29 cellular contexts compared by ENCODE assay signal in the genomic region with DNA sequence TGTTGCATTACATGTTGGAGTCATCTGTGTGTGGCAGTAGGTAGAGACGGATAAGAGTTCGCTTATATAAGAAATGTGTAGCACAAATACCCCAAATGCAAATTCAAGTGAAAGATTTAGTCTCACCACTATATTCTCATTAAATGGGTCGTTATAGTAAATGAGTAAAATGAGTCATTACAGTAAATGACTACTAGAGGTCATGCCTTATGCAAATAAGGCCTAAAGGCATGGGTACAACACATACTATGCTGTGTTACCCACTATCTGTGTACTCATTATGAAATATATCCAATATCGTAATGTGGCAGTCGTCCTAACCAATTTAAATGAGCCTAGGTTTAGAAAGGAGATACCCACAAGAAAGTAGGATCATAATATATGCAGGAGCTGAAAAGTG.
"Had no signal": no experiment of that assay in that cellular context is flagged by ENCODE, and none has a peak within 500 bp of the region (broad histone marks: within the 10 kb centered on the region; RNA-seq: fewer than 3 reads in every experiment).

No MANE protein-coding gene starts in this region.

- H3K27ac ChIP-seq: neural progenitor cell, ovary, parathyroid adenoma, psoas muscle, right lobe of liver, sigmoid colon, suprapubic skin, testis, tibial artery, transverse colon, upper lobe of left lung, uterus had no signal

- H3K4me3 Mint-ChIP-seq: naive thymus-derived CD4-positive, alpha-beta T cell; natural killer cell; nephron; neural progenitor cell; stimulated activated effector memory CD8-positive, alpha-beta T cell treated with anti-CD3 and anti-CD28 coated beads, Interleukin-12 subunit alpha, Interleukin-12 subunit beta, amount 100 ng/mL, for 72 hours; stimulated activated naive B cell treated with anti-CD40 and anti-IgM and Interleukin-4, amounts not matched to agents 10 μg/mL and 1 μg/mL and 100 μg/mL, for 72 hours; stimulated activated naive CD8-positive, alpha-beta T cell treated with anti-CD3 and anti-CD28 coated beads, Interleukin-15, amount 100 ng/mL, for 72 hours had no signal

- H3K9me3 Mint-ChIP-seq: nephron, neural progenitor cell had no signal

- H3K27me3 Mint-ChIP-seq: naive thymus-derived CD4-positive, alpha-beta T cell; progenitor cell of endocrine pancreas; stimulated activated naive B cell treated with anti-CD40 and anti-IgM and Interleukin-4, amounts not matched to agents 10 μg/mL and 1 μg/mL and 100 μg/mL, for 72 hours; stimulated activated naive CD8-positive, alpha-beta T cell treated with anti-CD3 and anti-CD28 coated beads, Interleukin-15, amount 100 ng/mL, for 72 hours had no signal

- H2AFZ ChIP-seq: neural progenitor cell, parathyroid adenoma had no signal

- H3K4me2 ChIP-seq: neural progenitor cell had no signal

- DNase-seq: naive thymus-derived CD4-positive, alpha-beta T cell; natural killer cell; occipital lobe; ovary; posterior cingulate gyrus; psoas muscle; right cardiac atrium; right lobe of liver; sigmoid colon; small intestine; stimulated activated CD4-positive, alpha-beta T cell treated with anti-CD3 and anti-CD28 coated beads, Interleukin-15, amount 100 ng/mL, for 24 hours; stimulated activated CD4-positive, alpha-beta T cell treated with anti-CD3 and anti-CD28 coated beads, Interleukin-2, amount 100 ng/mL, for 24 hours; stimulated activated CD4-positive, alpha-beta T cell treated with anti-CD3 and anti-CD28 coated beads, Interleukin-2, amount 100 ng/mL, for 48 hours; stimulated activated CD4-positive, alpha-beta T cell treated with anti-CD3 and anti-CD28 coated beads, Interleukin-4, amount 100 ng/mL, for 24 hours; stimulated activated naive B cell treated with anti-CD40 and anti-IgM and Interleukin-4, amounts not matched to agents 10 μg/mL and 1 μg/mL and 100 μg/mL, for 72 hours; stimulated activated naive CD8-positive, alpha-beta T cell treated with anti-CD3 and anti-CD28 coated beads, Interleukin-15, amount 100 ng/mL, for 72 hours; stimulated activated naive CD8-positive, alpha-beta T cell treated with anti-CD3 and anti-CD28 coated beads, Interleukin-15, Interleukin-2, amounts not matched to agents 100 U/mL and 50 U/mL, for 24 hours; substantia nigra; testis; tibial artery; transverse colon; upper lobe of left lung; uterus had no signal

- H3K36me3 ChIP-seq: neural progenitor cell, ovary, right lobe of liver, sigmoid colon, suprapubic skin, tibial artery, transverse colon, upper lobe of left lung, uterus had no signal

- ATAC-seq: naive thymus-derived CD4-positive, alpha-beta T cell; natural killer cell; psoas muscle; right cardiac atrium; right lobe of liver; stimulated activated effector memory CD8-positive, alpha-beta T cell treated with anti-CD3 and anti-CD28 coated beads, Interleukin-12 subunit alpha, Interleukin-12 subunit beta, amount 100 ng/mL, for 72 hours; stimulated activated naive B cell treated with anti-CD40 and anti-IgM and Interleukin-4, amounts not matched to agents 10 μg/mL and 1 μg/mL and 100 μg/mL, for 72 hours; stimulated activated naive CD8-positive, alpha-beta T cell treated with anti-CD3 and anti-CD28 coated beads, Interleukin-15, amount 100 ng/mL, for 72 hours; stimulated activated naive CD8-positive, alpha-beta T cell treated with anti-CD3 and anti-CD28 coated beads, Interleukin-15, Interleukin-2, amounts not matched to agents 100 U/mL and 50 U/mL, for 24 hours had no signal

- H3K27me3 ChIP-seq: neural progenitor cell, ovary, right lobe of liver, sigmoid colon, suprapubic skin, testis, tibial artery, transverse colon, upper lobe of left lung, uterus had no signal

- H3K79me2 ChIP-seq: parathyroid adenoma had no signal

- H3K27ac Mint-ChIP-seq: naive thymus-derived CD4-positive, alpha-beta T cell; natural killer cell; nephron; neural progenitor cell; progenitor cell of endocrine pancreas; stimulated activated effector memory CD8-positive, alpha-beta T cell treated with anti-CD3 and anti-CD28 coated beads, Interleukin-12 subunit alpha, Interleukin-12 subunit beta, amount 100 ng/mL, for 72 hours; stimulated activated naive B cell treated with anti-CD40 and anti-IgM and Interleukin-4, amounts not matched to agents 10 μg/mL and 1 μg/mL and 100 μg/mL, for 72 hours had no signal

- H3K9ac ChIP-seq: neural progenitor cell, parathyroid adenoma had no signal

- H3K36me3 Mint-ChIP-seq: naive thymus-derived CD4-positive, alpha-beta T cell; natural killer cell; neural progenitor cell; stimulated activated effector memory CD8-positive, alpha-beta T cell treated with anti-CD3 and anti-CD28 coated beads, Interleukin-12 subunit alpha, Interleukin-12 subunit beta, amount 100 ng/mL, for 72 hours; stimulated activated naive B cell treated with anti-CD40 and anti-IgM and Interleukin-4, amounts not matched to agents 10 μg/mL and 1 μg/mL and 100 μg/mL, for 72 hours had no signal

- H3K9me3 ChIP-seq: ovary, psoas muscle, right lobe of liver, sigmoid colon, suprapubic skin, testis, tibial artery, transverse colon, upper lobe of left lung, uterus had no signal

- H3K4me1 ChIP-seq: neural progenitor cell, parathyroid adenoma, psoas muscle, right lobe of liver, sigmoid colon, suprapubic skin, testis, tibial artery, transverse colon, upper lobe of left lung, uterus had no signal

- H3K4me3 ChIP-seq: neural progenitor cell, ovary, psoas muscle, right lobe of liver, sigmoid colon, suprapubic skin, testis, tibial artery, transverse colon, upper lobe of left lung, uterus had no signal

- H3K4me1 Mint-ChIP-seq: naive thymus-derived CD4-positive, alpha-beta T cell; natural killer cell; neural progenitor cell; stimulated activated effector memory CD8-positive, alpha-beta T cell treated with anti-CD3 and anti-CD28 coated beads, Interleukin-12 subunit alpha, Interleukin-12 subunit beta, amount 100 ng/mL, for 72 hours; stimulated activated naive B cell treated with anti-CD40 and anti-IgM and Interleukin-4, amounts not matched to agents 10 μg/mL and 1 μg/mL and 100 μg/mL, for 72 hours; stimulated activated naive CD8-positive, alpha-beta T cell treated with anti-CD3 and anti-CD28 coated beads, Interleukin-15, amount 100 ng/mL, for 72 hours had no signal
